15 cellular contexts compared by ENCODE assay signal in the genomic region with DNA sequence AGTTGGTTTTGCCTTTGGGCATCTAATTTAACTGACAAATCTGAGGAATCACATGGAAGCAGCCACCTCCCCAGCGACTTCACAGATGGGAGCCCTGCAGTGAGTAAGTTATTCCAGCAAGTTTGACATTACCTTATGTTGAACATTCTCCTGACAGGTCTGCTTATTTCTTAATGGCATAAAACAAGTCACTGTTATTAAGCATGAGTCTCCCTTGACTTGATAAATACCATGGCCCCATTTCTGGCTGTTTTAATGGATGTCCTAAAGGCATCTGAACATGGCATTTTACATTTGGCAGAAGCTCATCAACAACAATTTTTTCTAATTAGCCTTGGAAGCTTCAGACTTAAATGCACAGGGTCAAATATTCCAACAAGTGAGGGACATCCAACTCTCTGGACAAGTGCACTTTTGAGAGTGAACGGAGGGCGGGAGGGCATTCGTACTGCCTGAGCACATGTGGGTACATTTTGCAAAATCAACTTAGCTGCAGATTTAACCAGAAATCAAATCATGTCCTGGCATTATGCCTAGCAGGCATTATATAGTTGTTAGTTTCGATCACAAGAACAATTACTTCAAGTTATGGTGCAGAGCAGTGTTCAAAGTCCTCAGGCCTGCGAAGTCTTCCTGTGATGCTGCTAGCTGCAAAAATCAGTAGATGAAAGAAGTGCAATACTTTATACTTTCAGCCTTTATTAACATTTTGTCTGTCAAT.
"Had no signal": no experiment of that assay in that cellular context is flagged by ENCODE, and none has a peak within 500 bp of the region (broad histone marks: within the 10 kb centered on the region; RNA-seq: fewer than 3 reads in every experiment).

No MANE protein-coding gene starts in this region.

- H3K27ac ChIP-seq: neural progenitor cell, parathyroid adenoma, right atrium auricular region had no signal

- H3K9me3 ChIP-seq: adrenal gland, right atrium auricular region had no signal

- H3K36me3 ChIP-seq: adrenal gland, neural progenitor cell, right atrium auricular region had no signal

- H3K4me1 ChIP-seq: adrenal gland, parathyroid adenoma, right atrium auricular region had no signal

- H3K4me3 ChIP-seq: adrenal gland, neural progenitor cell, right atrium auricular region, smooth muscle cell had no signal

- DNase-seq: activated B cell treated with CpG ODN at 0.5 μM for 24 hours; activated CD4-positive, alpha-beta T cell treated with anti-CD3 and anti-CD28 coated beads, Interleukin-2, amount 10 ng/mL, durations not matched to agents 24 days and 14 days; activated naive CD4-positive, alpha-beta T cell treated with anti-CD3 and anti-CD28 coated beads, Interleukin-2, amount 10 ng/mL, durations not matched to agents 7 days and 5 days; central memory CD4-positive, alpha-beta T cell; cortex of kidney; effector memory CD8-positive, alpha-beta T cell; hippocampal formation; kidney glomerular epithelial cell; T-helper 17 cell; trophoblast cell had no signal

- H3K27me3 ChIP-seq: adrenal gland, neural progenitor cell, right atrium auricular region had no signal
